26 cellular contexts compared by ENCODE assay signal in genomic region chr21:46165099-46165498, GRCh38. TPM values are rescaled to one million over a fixed set of nuclear protein-coding genes. Genes with fewer than 3 reads are reported as not detected.
"Had no signal": no experiment of that assay in that cellular context is flagged by ENCODE, and none has a peak within 500 bp of the region (broad histone marks: within the 10 kb centered on the region; RNA-seq: fewer than 3 reads in every experiment).

No MANE protein-coding gene starts in this region.

- H3K27ac ChIP-seq: stomach, suprapubic skin, testis, thoracic aorta, thyroid gland, tibial artery, tibial nerve, transverse colon, upper lobe of left lung, upper lobe of right lung, uterus, vagina had no signal

- H3K27me3 ChIP-seq: testis, thyroid gland, upper lobe of left lung, upper lobe of right lung, uterus, vagina had no signal

- DNase-seq: stimulated activated CD4-positive, alpha-beta T cell treated with anti-CD3 and anti-CD28 coated beads, Interleukin-2, amount 100 ng/mL, for 48 hours; stimulated activated CD4-positive, alpha-beta T cell treated with anti-CD3 and anti-CD28 coated beads, Interleukin-4, amount 100 ng/mL, for 1 hour; stimulated activated CD4-positive, alpha-beta T cell treated with anti-CD3 and anti-CD28 coated beads, Interleukin-4, amount 100 ng/mL, for 24 hours; stimulated activated CD4-positive, alpha-beta T cell treated with anti-CD3 and anti-CD28 coated beads, Interleukin-4, amount 100 ng/mL, for 4 hours; stimulated activated naive B cell treated with anti-CD40 and anti-IgM and Interleukin-4, amounts not matched to agents 10 μg/mL and 1 μg/mL and 100 μg/mL, for 72 hours; stimulated activated naive CD4-positive, alpha-beta T cell; stimulated activated naive CD4-positive, alpha-beta T cell treated with Interleukin-2 at 50 U/mL for 16 hours; stimulated activated naive CD8-positive, alpha-beta T cell treated with anti-CD3 and anti-CD28 coated beads, Interleukin-15, amount 100 ng/mL, for 72 hours; stimulated activated naive CD8-positive, alpha-beta T cell treated with anti-CD3 and anti-CD28 coated beads, Interleukin-15, Interleukin-2, amounts not matched to agents 100 U/mL and 50 U/mL, for 24 hours; stomach; substantia nigra; testis; thyroid gland; tibial artery; transverse colon; trophoblast cell; upper lobe of left lung; upper lobe of right lung; uterus had no signal

- H3K36me3 ChIP-seq: suprapubic skin, thoracic aorta, thyroid gland, transverse colon, upper lobe of right lung, uterus had no signal

- H3K4me1 ChIP-seq: testis, thyroid gland, upper lobe of right lung, uterus, vagina had no signal

- H3K4me3 ChIP-seq: stomach, suprapubic skin, testis, thoracic aorta, thyroid gland, tibial artery, tibial nerve, transverse colon, upper lobe of left lung, upper lobe of right lung, uterus, vagina had no signal

- H3K9me3 ChIP-seq: stomach, suprapubic skin, testis, thoracic aorta, thyroid gland, tibial artery, tibial nerve, transverse colon, upper lobe of left lung, upper lobe of right lung, uterus, vagina had no signal

- ATAC-seq: stimulated activated effector memory CD8-positive, alpha-beta T cell treated with anti-CD3 and anti-CD28 coated beads, Interleukin-12 subunit alpha, Interleukin-12 subunit beta, amount 100 ng/mL, for 72 hours; stimulated activated memory B cell treated with anti-CD40 and anti-IgM and Interleukin-4, amounts not matched to agents 10 μg/mL and 1 μg/mL and 100 μg/mL, for 72 hours; stimulated activated naive B cell treated with anti-CD40 and anti-IgM and Interleukin-4, amounts not matched to agents 10 μg/mL and 1 μg/mL and 100 μg/mL, for 72 hours; stimulated activated naive CD8-positive, alpha-beta T cell treated with anti-CD3 and anti-CD28 coated beads, Interleukin-15, amount 100 ng/mL, for 72 hours; stimulated activated naive CD8-positive, alpha-beta T cell treated with anti-CD3 and anti-CD28 coated beads, Interleukin-15, Interleukin-2, amounts not matched to agents 100 U/mL and 50 U/mL, for 24 hours; upper lobe of right lung had no signal

RNA-seq across cellular contexts. Expression of gene FTCD, which starts 9.7 kb away (rescaled TPM):
- total RNA-seq: subcutaneous adipose tissue, suprapubic skin, transverse colon, vagina had no signal
